Comparison of ENCODE assay signal across 12 cellular contexts in genomic region chr9:89445135-89445797, GRCh38. TPM values are rescaled to one million over a fixed set of nuclear protein-coding genes. Genes with fewer than 3 reads are reported as not detected.
DNase-seq lines count a peak whose midpoint lies in the region; ATAC-seq and TF ChIP-seq lines count a peak whose summit lies in the region.
"Had no signal": no experiment of that assay in that cellular context is flagged by ENCODE, and none has a peak within 500 bp of the region (broad histone marks: within the 10 kb centered on the region; RNA-seq: fewer than 3 reads in every experiment).

No MANE protein-coding gene starts in this region.

- ATAC-seq in activated CD8-positive, alpha-beta T cell treated with anti-CD3 and anti-CD28 coated beads for 36 hours, result no peak
- no peak for ATAC-seq in stimulated activated memory B cell treated with anti-CD40 and anti-IgM and Interleukin-4, amounts not matched to agents 10 μg/mL and 1 μg/mL and 100 μg/mL, for 72 hours
- ATAC-seq: A549, left lung had no signal

- peaks cover 63% of the 10 kb centered on the region for H3K36me3 Mint-ChIP-seq in activated CD4-positive, alpha-beta T cell treated with anti-CD3 and anti-CD28 coated beads, Interleukin-2, amount 10 ng/mL, durations not matched to agents 24 days and 14 days (ENCODE audit: low read depth)
- peaks cover 78% of the 10 kb centered on the region for H3K36me3 Mint-ChIP-seq in activated CD8-positive, alpha-beta T cell treated with anti-CD3 and anti-CD28 coated beads for 36 hours (ENCODE audit: low read depth)
- peaks cover 22% of the 10 kb centered on the region for H3K36me3 Mint-ChIP-seq in stimulated activated memory B cell treated with anti-CD40 and anti-IgM and Interleukin-4, amounts not matched to agents 10 μg/mL and 1 μg/mL and 100 μg/mL, for 72 hours
- H3K36me3 Mint-ChIP-seq in HFFc6 (ENCODE audit: low read depth), result no peaks in the 10 kb centered on the region

- no peak for DNase-seq in activated CD4-positive, alpha-beta T cell treated with anti-CD3 and anti-CD28 coated beads, Interleukin-2, amount 10 ng/mL, durations not matched to agents 24 days and 14 days
- DNase-seq in activated CD4-positive, alpha-beta T cell treated with anti-CD3 and anti-CD28 coated beads for 4 hours, result no peak
- DNase-seq in activated CD8-positive, alpha-beta T cell treated with anti-CD3 and anti-CD28 coated beads for 36 hours, result no peak
- DNase-seq in globus pallidus (ENCODE audit: low spot score), result peak; percentile 63
- DNase-seq in NCI-H1436 treated with DMSO at 0.1 percent for 48 hours (lab: John Stamatoyannopoulos, UW), result no peak
- no peak for DNase-seq in SW480 (ENCODE audit: low spot score)
- no peak for DNase-seq in HFFc6
- DNase-seq: colonic mucosa; stimulated activated CD4-positive, alpha-beta T cell treated with anti-CD3 and anti-CD28 coated beads, Interleukin-2, amount 100 ng/mL, for 24 hours had no signal

- no peaks in the 10 kb centered on the region for H3K9me3 Mint-ChIP-seq in activated CD4-positive, alpha-beta T cell treated with anti-CD3 and anti-CD28 coated beads, Interleukin-2, amount 10 ng/mL, durations not matched to agents 24 days and 14 days
- no peaks in the 10 kb centered on the region for H3K9me3 Mint-ChIP-seq in activated CD8-positive, alpha-beta T cell treated with anti-CD3 and anti-CD28 coated beads for 36 hours
- H3K9me3 Mint-ChIP-seq in stimulated activated memory B cell treated with anti-CD40 and anti-IgM and Interleukin-4, amounts not matched to agents 10 μg/mL and 1 μg/mL and 100 μg/mL, for 72 hours, result no peaks in the 10 kb centered on the region
- no peaks in the 10 kb centered on the region; the same call in 1 of the 2 replicates for H3K9me3 Mint-ChIP-seq in HFFc6

- TF ChIP-seq CTCF in activated CD8-positive, alpha-beta T cell treated with anti-CD3 and anti-CD28 coated beads for 36 hours (IDR thresholded peaks at IDR 0.05), result no peak
- TF ChIP-seq CTCF in HFFc6 (IDR thresholded peaks at IDR 0.05), result no peak

- H3K27me3 Mint-ChIP-seq in activated CD4-positive, alpha-beta T cell treated with anti-CD3 and anti-CD28 coated beads, Interleukin-2, amount 10 ng/mL, durations not matched to agents 24 days and 14 days, result no peaks in the 10 kb centered on the region
- no peaks in the 10 kb centered on the region for H3K27me3 Mint-ChIP-seq in activated CD8-positive, alpha-beta T cell treated with anti-CD3 and anti-CD28 coated beads for 36 hours
- no peaks in the 10 kb centered on the region for H3K27me3 Mint-ChIP-seq in stimulated activated memory B cell treated with anti-CD40 and anti-IgM and Interleukin-4, amounts not matched to agents 10 μg/mL and 1 μg/mL and 100 μg/mL, for 72 hours
- peaks cover 18% of the 10 kb centered on the region for H3K27me3 Mint-ChIP-seq in HFFc6 (ENCODE audit: insufficient read depth)

- POLR2A ChIA-PET in activated CD8-positive, alpha-beta T cell treated with anti-CD3 and anti-CD28 coated beads for 36 hours (lab: Charles Lee), result interaction anchor here (0.8 to 3.8 kb wide), 15 partner anchors 8 to 73 kb away, joined by 3 to 15 read pairs (median 6); partner anchors contain the start of gene SEMA4D

- CTCF ChIA-PET in activated CD8-positive, alpha-beta T cell treated with anti-CD3 and anti-CD28 coated beads for 36 hours (lab: Charles Lee), result interaction anchor here (1.0 to 9.0 kb wide), 4 partner anchors 11 to 103 kb away, joined by 3 to 87 read pairs (median 10); no protein-coding TSS in a partner anchor

- intact Hi-C loops in activated CD4-positive, alpha-beta T cell treated with anti-CD3 and anti-CD28 coated beads, Interleukin-2, amount 10 ng/mL, durations not matched to agents 24 days and 14 days (cut with micrococcal nuclease), result loop anchor here (2.0 kb wide), 1 partner anchor 16 kb away; no protein-coding TSS in a partner anchor
- intact Hi-C loops in activated CD8-positive, alpha-beta T cell treated with anti-CD3 and anti-CD28 coated beads for 36 hours (cut with micrococcal nuclease), result no loop called here

- peak overlapping the region; percentile 14 for H3K4me3 Mint-ChIP-seq in activated CD4-positive, alpha-beta T cell treated with anti-CD3 and anti-CD28 coated beads, Interleukin-2, amount 10 ng/mL, durations not matched to agents 24 days and 14 days
- no peak overlapping the region for H3K4me3 Mint-ChIP-seq in activated CD8-positive, alpha-beta T cell treated with anti-CD3 and anti-CD28 coated beads for 36 hours
- H3K4me3 Mint-ChIP-seq in stimulated activated memory B cell treated with anti-CD40 and anti-IgM and Interleukin-4, amounts not matched to agents 10 μg/mL and 1 μg/mL and 100 μg/mL, for 72 hours, result no peak overlapping the region
- H3K4me3 Mint-ChIP-seq in HFFc6, result no peak overlapping the region

- H3K27ac Mint-ChIP-seq in activated CD4-positive, alpha-beta T cell treated with anti-CD3 and anti-CD28 coated beads, Interleukin-2, amount 10 ng/mL, durations not matched to agents 24 days and 14 days, result peak overlapping the region; percentile 80
- peak overlapping the region; percentile 88 for H3K27ac Mint-ChIP-seq in activated CD8-positive, alpha-beta T cell treated with anti-CD3 and anti-CD28 coated beads for 36 hours
- peak overlapping the region; percentile 67 for H3K27ac Mint-ChIP-seq in stimulated activated memory B cell treated with anti-CD40 and anti-IgM and Interleukin-4, amounts not matched to agents 10 μg/mL and 1 μg/mL and 100 μg/mL, for 72 hours
- no peak overlapping the region for H3K27ac Mint-ChIP-seq in HFFc6

- H3K4me1 Mint-ChIP-seq in activated CD4-positive, alpha-beta T cell treated with anti-CD3 and anti-CD28 coated beads, Interleukin-2, amount 10 ng/mL, durations not matched to agents 24 days and 14 days, result peaks cover 87% of the 10 kb centered on the region
- peaks cover 96% of the 10 kb centered on the region for H3K4me1 Mint-ChIP-seq in activated CD8-positive, alpha-beta T cell treated with anti-CD3 and anti-CD28 coated beads for 36 hours (ENCODE audit: low read depth)
- H3K4me1 Mint-ChIP-seq in stimulated activated memory B cell treated with anti-CD40 and anti-IgM and Interleukin-4, amounts not matched to agents 10 μg/mL and 1 μg/mL and 100 μg/mL, for 72 hours, result peaks cover 91% of the 10 kb centered on the region
- H3K4me1 Mint-ChIP-seq in HFFc6 (ENCODE audit: low read depth), result no peaks in the 10 kb centered on the region

RNA-seq across cellular contexts. Expression of gene SEMA4D, which starts 52.6 kb away (rescaled TPM):
- total RNA-seq in activated CD4-positive, alpha-beta T cell treated with anti-CD3 and anti-CD28 coated beads, Interleukin-2, amount 10 ng/mL, durations not matched to agents 24 days and 14 days, result 368 and 370 TPM in 2 replicates
- 100 to 1,000 TPM; 290 to 317 TPM for total RNA-seq in activated CD8-positive, alpha-beta T cell treated with anti-CD3 and anti-CD28 coated beads for 36 hours
- not detected for total RNA-seq in HFFc6 (2021; fragmentation: NEBNext Ultra II Directional; extraction: Animal tissue kit (Norgen Biotek cat#: 25700))

Comparison
In these comparisons a context has a peak if more than half of its experiments do, and no peak if none do; other contexts are left out.
1. RNA of gene SEMA4D, which starts 52.6 kb away (total RNA-seq): 368 to 370 TPM in activated CD4-positive, alpha-beta T cell treated with anti-CD3 and anti-CD28 coated beads, Interleukin-2, amount 10 ng/mL, durations not matched to agents 24 days and 14 days and 290 to 317 TPM in activated CD8-positive, alpha-beta T cell treated with anti-CD3 and anti-CD28 coated beads for 36 hours; not detected in HFFc6; every median in the first group is over 100 times any median in the second.